Comparison of ENCODE assay signal across 8 cellular contexts in the genomic region with DNA sequence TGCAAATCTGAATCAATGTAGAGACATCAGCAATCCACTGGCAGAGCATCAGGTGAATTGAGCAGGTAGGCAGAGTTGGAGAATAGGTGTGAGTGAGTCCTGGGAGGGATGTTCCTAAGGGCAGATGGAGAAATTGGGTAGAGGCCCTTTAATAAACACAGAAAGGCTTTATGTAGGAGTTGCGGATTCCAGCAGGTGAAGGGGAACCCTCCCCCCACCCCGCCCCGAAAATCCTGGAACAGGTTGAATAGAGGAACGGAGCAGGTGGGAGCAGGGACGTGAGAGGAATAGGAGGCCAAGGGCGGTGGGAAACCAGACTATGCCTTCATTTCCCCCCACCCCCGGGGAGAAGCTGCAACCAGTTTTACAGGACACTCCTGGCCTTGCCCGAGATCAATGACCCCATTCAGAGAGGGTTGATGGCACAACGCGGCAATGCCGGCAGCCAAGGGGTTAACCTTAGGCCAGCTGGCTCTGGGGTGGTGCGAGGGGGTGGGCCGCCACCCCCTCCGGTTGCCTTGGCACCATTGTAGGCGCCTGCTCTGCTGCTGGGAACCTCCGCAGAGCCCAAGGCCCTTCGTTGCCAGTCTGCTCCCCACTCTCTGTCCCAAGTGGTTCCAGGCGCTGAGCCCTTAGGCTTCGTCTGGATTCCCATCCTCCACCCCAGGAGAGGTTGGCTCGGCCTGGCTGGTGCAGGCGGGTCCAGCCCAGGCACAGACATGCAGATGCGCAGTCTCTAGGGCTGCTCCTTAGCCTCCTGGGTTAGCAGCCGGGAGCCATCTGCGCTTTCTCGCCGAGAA. TPM values are rescaled to one million over a fixed set of nuclear protein-coding genes. Genes with fewer than 3 reads are reported as not detected.
DNase-seq lines count a peak whose midpoint lies in the region; ATAC-seq and TF ChIP-seq lines count a peak whose summit lies in the region.

No MANE protein-coding gene starts in this region.

- peak overlapping the region; percentile 62 for H3K4me3 ChIP-seq in fibroblast of the aortic adventitia (ENCODE audit: low read depth, low read length)

- H3K9me3 Mint-ChIP-seq in neural crest cell, result no peaks in the 10 kb centered on the region

- TF ChIP-seq CTCF in fibroblast of the aortic adventitia (IDR thresholded peaks at IDR 0.05; ENCODE audit: insufficient read depth, low read length) (no peak), neural crest cell (conservative IDR thresholded peaks at IDR 0.05) (no peak)

- DNase-seq in AG20443 (ENCODE audit: low spot score) (peak; percentile 70), SK-MEL-5 (ENCODE audit: low read depth, low spot score) (peak; percentile 64), fibroblast of the aortic adventitia (ENCODE audit: low read depth) (peak; percentile 37), neural crest cell (ENCODE audit: low read depth, low spot score) (peak; percentile 46)
- DNase-seq in activated CD4-positive, alpha-beta T cell treated with anti-CD3 and anti-CD28 coated beads, Interleukin-2, amount 50 U/mL, for 4 hours, result no peak

- in situ Hi-C loops in SK-MEL-5 (cut with HindIII; ENCODE audit: low pct_unique_long_range_greater_than_20kb, low sequenced_read_pairs), result no loop called here

- H3K4me3 Mint-ChIP-seq in neural crest cell, result peak overlapping the region; percentile 85

- ATAC-seq in HG03439 (IDR thresholded peaks at IDR 0.05; ENCODE audit: unreplicated experiment) (peak; percentile 5), GM19467 (IDR thresholded peaks at IDR 0.05; ENCODE audit: unreplicated experiment) (no peak), HG03159 (IDR thresholded peaks at IDR 0.05; ENCODE audit: unreplicated experiment) (no peak)

- no peak overlapping the region for H3K27ac Mint-ChIP-seq in neural crest cell (ENCODE audit: unreplicated experiment)

- peaks cover 18% of the 10 kb centered on the region for H3K4me1 Mint-ChIP-seq in neural crest cell

- H3K36me3 Mint-ChIP-seq in neural crest cell (ENCODE audit: low read depth), result no peaks in the 10 kb centered on the region

- peaks cover 50% of the 10 kb centered on the region for H3K27me3 Mint-ChIP-seq in neural crest cell (ENCODE audit: low read depth)

RNA-seq across cellular contexts. Expression of a gene that starts 0.8 kb away (rescaled TPM):
- 0.50 and 0.67 TPM in 2 replicates for total RNA-seq in SK-MEL-5 (2014; rRNA removed; shearing (Covaris generic))
- 0.82 and 0.98 TPM in 2 replicates for polyA plus RNA-seq in SK-MEL-5 (2015; cell fraction: cytosol; rRNA removed)
- 0.32 and 1.5 TPM in 2 replicates for polyA plus RNA-seq in SK-MEL-5 (2015; cell fraction: nucleus; rRNA removed)
- not detected in 2 replicates for total RNA-seq in fibroblast of the aortic adventitia (ENCODE audit: low replicate concordance)
- 8.7 and 12.9 TPM in 2 replicates for total RNA-seq in neural crest cell

RNA-seq across cellular contexts. Expression of a gene that starts 17.0 kb away (rescaled TPM):
- total RNA-seq in SK-MEL-5 (2014; rRNA removed; shearing (Covaris generic)), result 121 and 134 TPM in 2 replicates
- polyA plus RNA-seq in SK-MEL-5 (2015; cell fraction: cytosol; rRNA removed), result 233 TPM in 2 replicates
- polyA plus RNA-seq in SK-MEL-5 (2015; cell fraction: nucleus; rRNA removed), result 362 and 411 TPM in 2 replicates
- total RNA-seq in fibroblast of the aortic adventitia (ENCODE audit: low replicate concordance) (61.5 and 62.7 TPM in 2 replicates), neural crest cell (114 and 122 TPM in 2 replicates)

RNA-seq across cellular contexts. Expression of a gene that starts 37.5 kb away (rescaled TPM):
- total RNA-seq in SK-MEL-5 (2014; rRNA removed; shearing (Covaris generic)), result 197 and 275 TPM in 2 replicates
- polyA plus RNA-seq in SK-MEL-5 (2015; cell fraction: cytosol; rRNA removed), result 956 and 1,011 TPM in 2 replicates
- polyA plus RNA-seq in SK-MEL-5 (2015; cell fraction: nucleus; rRNA removed), result 228 and 232 TPM in 2 replicates
- total RNA-seq in fibroblast of the aortic adventitia (ENCODE audit: low replicate concordance) (241 and 592 TPM in 2 replicates), neural crest cell (59.7 and 70.0 TPM in 2 replicates)

RNA-seq across cellular contexts. Expression of a gene that starts 39.7 kb away (rescaled TPM):
- 0.05 TPM in 1 of 2 replicates, not detected in the other for total RNA-seq in SK-MEL-5 (2014; rRNA removed; shearing (Covaris generic))
- not detected in 2 replicates for polyA plus RNA-seq in SK-MEL-5 (2015; cell fraction: cytosol; rRNA removed)
- not detected in 2 replicates for polyA plus RNA-seq in SK-MEL-5 (2015; cell fraction: nucleus; rRNA removed)
- total RNA-seq in fibroblast of the aortic adventitia (ENCODE audit: low replicate concordance) (not detected in 2 replicates), neural crest cell (not detected in 2 replicates)

RNA-seq across cellular contexts. Expression of a gene that starts 56.1 kb away (rescaled TPM):
- 5.0 and 5.3 TPM in 2 replicates for total RNA-seq in SK-MEL-5 (2014; rRNA removed; shearing (Covaris generic))
- 9.3 and 9.8 TPM in 2 replicates for polyA plus RNA-seq in SK-MEL-5 (2015; cell fraction: cytosol; rRNA removed)
- 2.1 and 2.4 TPM in 2 replicates for polyA plus RNA-seq in SK-MEL-5 (2015; cell fraction: nucleus; rRNA removed)
- total RNA-seq in fibroblast of the aortic adventitia (ENCODE audit: low replicate concordance), result 3.1 and 18.5 TPM in 2 replicates
- 50.6 and 51.9 TPM in 2 replicates for total RNA-seq in neural crest cell

Comparison
In these comparisons a context has a peak if more than half of its experiments do, and no peak if none do; other contexts are left out.
1. DNase-seq: peak in AG20443 (single experiment), SK-MEL-5 (single experiment), fibroblast of the aortic adventitia (single experiment) and neural crest cell (single experiment); none in activated CD4-positive, alpha-beta T cell treated with anti-CD3 and anti-CD28 coated beads, Interleukin-2, amount 50 U/mL, for 4 hours (0 of 2).